In genomic region chr5:163661358-163661757, GRCh38 we compare ENCODE assay signal across 23 cellular contexts.
"Had no signal": no experiment of that assay in that cellular context is flagged by ENCODE, and none has a peak within 500 bp of the region (broad histone marks: within the 10 kb centered on the region; RNA-seq: fewer than 3 reads in every experiment).

No MANE protein-coding gene starts in this region.

- H3K4me3 ChIP-seq: Peyer's patch, SJCRH30 had no signal

- FAIRE-seq: astrocyte had no signal

- H3K4me2 ChIP-seq: SK-N-SH had no signal

- H3K9me3 ChIP-seq: Peyer's patch, SJCRH30, SK-N-SH had no signal

- H3K27me3 ChIP-seq: Peyer's patch, SJCRH30 had no signal

- H3K27ac ChIP-seq: RWPE1, SJCRH30 had no signal

- ATAC-seq: activated CD4-positive, CD25-positive, alpha-beta regulatory T cell treated with anti-CD3 and anti-CD28 coated beads, Interleukin-2, amount 50 U/mL, for 24 hours; activated CD8-positive, alpha-beta T cell treated with anti-CD3 and anti-CD28 coated beads, Interleukin-2, amount 10 ng/mL, durations not matched to agents 7 days and 5 days had no signal

- H3K36me3 ChIP-seq: Peyer's patch, SJCRH30 had no signal

- H3K9ac ChIP-seq: SK-N-SH had no signal

- DNase-seq: activated CD4-positive, alpha-beta T cell treated with anti-CD3 and anti-CD28 coated beads for 48 hours; activated CD4-positive, alpha-beta T cell treated with anti-CD3 and anti-CD28 coated beads, Interleukin-2, amount 50 U/mL, for 4 hours; activated CD8-positive, alpha-beta memory T cell treated with anti-CD3 and anti-CD28 coated beads, Interleukin-2, amount 50 U/mL, for 48 hours; activated CD8-positive, alpha-beta T cell treated with anti-CD3 and anti-CD28 coated beads, Interleukin-2, amount 10 ng/mL, durations not matched to agents 7 days and 5 days; activated gamma-delta T cell; activated naive CD4-positive, alpha-beta T cell treated with anti-CD3 and anti-CD28 coated beads for 36 hours; activated T-cell treated with anti-CD3 and anti-CD28 coated beads, Interleukin-2, amount 50 U/mL, for 1 hour; amygdala; MM.1S; NCI-H1105; NCI-H1436; NCI-H1694 treated with DMSO at 0.1 percent for 48 hours; NCI-H2081; NCI-H510A treated with DMSO at 0.1 percent for 48 hours; NCI-H69; Peyer's patch; Right ventricle myocardium superior; SJCRH30; SK-N-SH; T-helper 1 cell had no signal
